ENCODE assay signal across 20 cellular contexts in the genomic region with DNA sequence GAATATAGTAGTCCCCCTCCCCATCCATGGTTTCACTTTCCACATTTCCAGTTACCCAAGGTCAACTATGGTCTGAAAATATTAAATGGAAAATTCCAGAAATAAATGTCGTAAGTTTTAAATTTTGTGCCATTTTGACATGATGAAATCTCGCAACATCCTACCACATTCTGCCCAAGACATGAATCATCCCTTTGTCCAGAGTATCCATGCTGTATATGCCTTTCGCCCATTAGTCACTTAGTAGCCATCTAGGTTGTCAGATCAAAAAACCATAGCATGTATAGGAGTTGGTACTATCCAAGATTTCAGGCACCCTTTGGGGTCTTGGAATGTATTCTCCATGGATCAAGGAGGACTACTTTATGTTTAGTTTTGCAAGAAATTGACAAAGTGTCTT. TPM values are rescaled to one million over a fixed set of nuclear protein-coding genes. Genes with fewer than 3 reads are reported as not detected.
"Had no signal": no experiment of that assay in that cellular context is flagged by ENCODE, and none has a peak within 500 bp of the region (broad histone marks: within the 10 kb centered on the region; RNA-seq: fewer than 3 reads in every experiment).

No MANE protein-coding gene starts in this region.

- H3K4me3 ChIP-seq: hepatocyte, mucosa of descending colon, skin epidermis, testis, tibial nerve, upper lobe of right lung, vagina had no signal

- ATAC-seq: effector memory CD8-positive, alpha-beta T cell; left lobe of liver; mucosa of descending colon; naive thymus-derived CD8-positive, alpha-beta T cell; sciatic nerve; stimulated activated naive B cell treated with anti-CD40 and anti-IgM and Interleukin-4, amounts not matched to agents 10 μg/mL and 1 μg/mL and 100 μg/mL, for 72 hours; stimulated activated naive CD8-positive, alpha-beta T cell treated with anti-CD3 and anti-CD28 coated beads, Interleukin-15, amount 100 ng/mL, for 72 hours; upper lobe of right lung had no signal

- DNase-seq: effector memory CD8-positive, alpha-beta T cell; erythroblast; foreskin melanocyte; head of caudate nucleus; islet precursor cell; mucosa of descending colon; naive thymus-derived CD8-positive, alpha-beta T cell; posterior cingulate gyrus; stimulated activated CD4-positive, alpha-beta T cell treated with anti-CD3 and anti-CD28 coated beads, Interleukin-2, amount 100 ng/mL, for 24 hours; stimulated activated CD4-positive, alpha-beta T cell treated with anti-CD3 and anti-CD28 coated beads, Interleukin-4, amount 100 ng/mL, for 4 hours; stimulated activated naive B cell treated with anti-CD40 and anti-IgM and Interleukin-4, amounts not matched to agents 10 μg/mL and 1 μg/mL and 100 μg/mL, for 72 hours; stimulated activated naive CD8-positive, alpha-beta T cell treated with anti-CD3 and anti-CD28 coated beads, Interleukin-15, amount 100 ng/mL, for 72 hours; testis; upper lobe of right lung had no signal

RNA-seq across cellular contexts. Expression of gene PRRG1, which starts 8.3 kb away (rescaled TPM):
- total RNA-seq: naive thymus-derived CD8-positive, alpha-beta T cell had no signal
